ENCODE assay signal across 31 cellular contexts in the genomic region with DNA sequence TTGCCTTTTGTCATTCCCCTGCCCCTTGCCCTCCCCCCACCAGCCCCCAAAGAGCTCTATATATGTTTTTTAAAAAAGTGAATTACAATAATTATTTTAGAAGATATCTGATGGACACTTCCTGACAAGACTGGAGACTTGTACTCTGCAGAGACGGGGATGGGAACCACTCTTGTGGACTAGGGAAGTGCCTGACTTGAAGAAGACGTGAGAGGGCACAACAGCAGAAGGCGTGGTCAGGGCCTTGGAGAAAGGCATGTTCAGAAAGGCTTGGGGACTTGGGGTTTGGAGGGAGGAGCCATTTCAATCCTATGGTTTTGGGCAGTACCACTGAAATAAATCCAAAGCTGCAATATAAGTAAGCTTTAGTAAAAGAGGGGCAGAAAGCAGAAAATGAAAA.
"Had no signal": no experiment of that assay in that cellular context is flagged by ENCODE, and none has a peak within 500 bp of the region (broad histone marks: within the 10 kb centered on the region; RNA-seq: fewer than 3 reads in every experiment).

No MANE protein-coding gene starts in this region.

- H3K4me3 ChIP-seq: adrenal gland, body of pancreas, esophagus squamous epithelium had no signal

- H3K36me3 Mint-ChIP-seq: activated CD4-positive, alpha-beta memory T cell treated with anti-CD3 and anti-CD28 coated beads for 36 hours; activated CD8-positive, alpha-beta memory T cell treated with anti-CD3 and anti-CD28 coated beads, Interleukin-2, amount 10 ng/mL, durations not matched to agents 7 days and 5 days; activated naive CD4-positive, alpha-beta T cell treated with anti-CD3 and anti-CD28 coated beads, Interleukin-2, amount 50 U/mL, for 24 hours; activated naive CD8-positive, alpha-beta T cell treated with anti-CD3 and anti-CD28 coated beads for 36 hours; T-cell had no signal

- H3K4me1 ChIP-seq: adrenal gland, body of pancreas, esophagus squamous epithelium had no signal

- H3K36me3 ChIP-seq: adrenal gland, esophagus squamous epithelium, WERI-Rb-1 had no signal

- H3K27ac ChIP-seq: adrenal gland, body of pancreas, epithelial cell of prostate, esophagus squamous epithelium, WERI-Rb-1 had no signal

- DNase-seq: activated CD4-positive, alpha-beta memory T cell treated with anti-CD3 and anti-CD28 coated beads for 36 hours; activated CD4-positive, alpha-beta T cell treated with anti-CD3 and anti-CD28 coated beads for 36 hours; activated CD4-positive, alpha-beta T cell treated with anti-CD3 and anti-CD28 coated beads, Interleukin-2, amount 10 ng/mL, durations not matched to agents 24 days and 14 days; activated CD4-positive, CD25-positive, alpha-beta regulatory T cell; activated CD4-positive, CD25-positive, alpha-beta regulatory T cell treated with anti-CD3 and anti-CD28 coated beads, Interleukin-2, amount 50 U/mL, for 72 hours; activated CD8-positive, alpha-beta memory T cell treated with anti-CD3 and anti-CD28 coated beads, Interleukin-2, amount 10 ng/mL, durations not matched to agents 7 days and 5 days; activated CD8-positive, alpha-beta memory T cell treated with anti-CD3 and anti-CD28 coated beads, Interleukin-2, amount 50 U/mL, for 4 hours; activated CD8-positive, alpha-beta T cell treated with anti-CD3 and anti-CD28 coated beads, Interleukin-2, amount 10 ng/mL, durations not matched to agents 7 days and 5 days; activated effector memory CD4-positive, alpha-beta T cell treated with anti-CD3 and anti-CD28 coated beads, Interleukin-2, amount 50 U/mL, for 16 hours; activated naive CD4-positive, alpha-beta T cell treated with anti-CD3 and anti-CD28 coated beads for 36 hours; activated naive CD8-positive, alpha-beta T cell treated with anti-CD3 and anti-CD28 coated beads for 36 hours; activated naive CD8-positive, alpha-beta T cell treated with anti-CD3 and anti-CD28 coated beads, Interleukin-2, amount 50 U/mL, for 24 hours; activated T-cell treated with anti-CD3 and anti-CD28 coated beads, Interleukin-2, amount 50 U/mL, for 1 hour; activated T-cell treated with anti-CD3 and anti-CD28 coated beads, Interleukin-2, amount 50 U/mL, for 48 hours; adrenal gland; amygdala; aorta; body of pancreas; cortex of kidney; dermis blood vessel endothelial cell; effector CD4-positive, alpha-beta T cell; effector memory CD8-positive, alpha-beta T cell; esophagus squamous epithelium; T-cell; T-helper 9 cell had no signal

- ATAC-seq: activated CD4-positive, alpha-beta T cell treated with anti-CD3 and anti-CD28 coated beads for 36 hours; activated CD8-positive, alpha-beta memory T cell treated with anti-CD3 and anti-CD28 coated beads, Interleukin-2, amount 10 ng/mL, durations not matched to agents 7 days and 5 days; activated CD8-positive, alpha-beta T cell treated with anti-CD3 and anti-CD28 coated beads, Interleukin-2, amount 10 ng/mL, durations not matched to agents 7 days and 5 days; activated naive CD8-positive, alpha-beta T cell treated with anti-CD3 and anti-CD28 coated beads, Interleukin-2, amount 50 U/mL, for 24 hours; body of pancreas; effector memory CD8-positive, alpha-beta T cell; T-cell had no signal

- H3K4me1 Mint-ChIP-seq: activated CD4-positive, alpha-beta T cell treated with anti-CD3 and anti-CD28 coated beads for 36 hours; activated CD4-positive, alpha-beta T cell treated with anti-CD3 and anti-CD28 coated beads, Interleukin-2, amount 10 ng/mL, durations not matched to agents 24 days and 14 days; activated CD8-positive, alpha-beta memory T cell treated with anti-CD3 and anti-CD28 coated beads, Interleukin-2, amount 10 ng/mL, durations not matched to agents 7 days and 5 days; activated naive CD4-positive, alpha-beta T cell treated with anti-CD3 and anti-CD28 coated beads, Interleukin-2, amount 50 U/mL, for 24 hours; activated naive CD8-positive, alpha-beta T cell treated with anti-CD3 and anti-CD28 coated beads for 36 hours; activated naive CD8-positive, alpha-beta T cell treated with anti-CD3 and anti-CD28 coated beads, Interleukin-2, amount 50 U/mL, for 24 hours; T-cell had no signal

- H3K9me3 Mint-ChIP-seq: activated CD4-positive, alpha-beta memory T cell treated with anti-CD3 and anti-CD28 coated beads for 36 hours; activated CD4-positive, alpha-beta T cell treated with anti-CD3 and anti-CD28 coated beads, Interleukin-2, amount 10 ng/mL, durations not matched to agents 24 days and 14 days; activated naive CD4-positive, alpha-beta T cell treated with anti-CD3 and anti-CD28 coated beads for 36 hours; activated naive CD4-positive, alpha-beta T cell treated with anti-CD3 and anti-CD28 coated beads, Interleukin-2, amount 50 U/mL, for 24 hours; activated naive CD8-positive, alpha-beta T cell treated with anti-CD3 and anti-CD28 coated beads for 36 hours; activated naive CD8-positive, alpha-beta T cell treated with anti-CD3 and anti-CD28 coated beads, Interleukin-2, amount 50 U/mL, for 24 hours; activated T-helper 1 cell treated with anti-CD3 and anti-CD28 coated beads, Interleukin-12 subunit alpha, Interleukin-12 subunit beta, Interleukin-2, Interleukin-4 antibody, amounts not matched to agents 30 ng/mL and 10 ng/mL and 1 ng/mL, durations not matched to agents 14 hours and 24 hours and 36 hours; activated T-helper 2 cell treated with anti-CD3 and anti-CD28 coated beads, Interferon-gamma antibody, Interleukin-2, Interleukin-4, amounts not matched to agents 10 μg/mL and 5 μg/mL and 100 μg/mL, durations not matched to agents 14 hours and 24 hours and 36 hours; effector memory CD8-positive, alpha-beta T cell; T-cell; T-helper 1 cell treated with Interleukin-12 subunit alpha and Interleukin-12 subunit beta and Interleukin-4 antibody, amounts not matched to agents 30 μg/mL and 1 μg/mL, for 36 hours had no signal

- H3K9me3 ChIP-seq: adrenal gland, body of pancreas, esophagus squamous epithelium had no signal

- H3K27ac Mint-ChIP-seq: activated CD4-positive, alpha-beta memory T cell treated with anti-CD3 and anti-CD28 coated beads for 36 hours; activated CD4-positive, alpha-beta T cell treated with anti-CD3 and anti-CD28 coated beads for 36 hours; activated CD4-positive, alpha-beta T cell treated with anti-CD3 and anti-CD28 coated beads, Interleukin-2, amount 10 ng/mL, durations not matched to agents 24 days and 14 days; activated CD8-positive, alpha-beta memory T cell treated with anti-CD3 and anti-CD28 coated beads, Interleukin-2, amount 10 ng/mL, durations not matched to agents 7 days and 5 days; activated CD8-positive, alpha-beta T cell treated with anti-CD3 and anti-CD28 coated beads, Interleukin-2, amount 10 ng/mL, durations not matched to agents 7 days and 5 days; activated naive CD4-positive, alpha-beta T cell treated with anti-CD3 and anti-CD28 coated beads for 36 hours; activated naive CD4-positive, alpha-beta T cell treated with anti-CD3 and anti-CD28 coated beads, Interleukin-2, amount 50 U/mL, for 24 hours; activated naive CD8-positive, alpha-beta T cell treated with anti-CD3 and anti-CD28 coated beads for 36 hours; activated naive CD8-positive, alpha-beta T cell treated with anti-CD3 and anti-CD28 coated beads, Interleukin-2, amount 50 U/mL, for 24 hours; activated T-helper 1 cell treated with anti-CD3 and anti-CD28 coated beads, Interleukin-12 subunit alpha, Interleukin-12 subunit beta, Interleukin-2, Interleukin-4 antibody, amounts not matched to agents 30 ng/mL and 10 ng/mL and 1 ng/mL, durations not matched to agents 14 hours and 24 hours and 36 hours; activated T-helper 2 cell treated with anti-CD3 and anti-CD28 coated beads, Interferon-gamma antibody, Interleukin-2, Interleukin-4, amounts not matched to agents 10 μg/mL and 5 μg/mL and 100 μg/mL, durations not matched to agents 14 hours and 24 hours and 36 hours; effector memory CD8-positive, alpha-beta T cell; T-cell; T-helper 1 cell treated with Interleukin-12 subunit alpha and Interleukin-12 subunit beta and Interleukin-4 antibody, amounts not matched to agents 30 μg/mL and 1 μg/mL, for 36 hours had no signal

- H3K27me3 ChIP-seq: adrenal gland, body of pancreas, esophagus squamous epithelium had no signal

- H3K4me3 Mint-ChIP-seq: activated CD4-positive, alpha-beta memory T cell treated with anti-CD3 and anti-CD28 coated beads for 36 hours; activated CD4-positive, alpha-beta T cell treated with anti-CD3 and anti-CD28 coated beads for 36 hours; activated CD4-positive, alpha-beta T cell treated with anti-CD3 and anti-CD28 coated beads, Interleukin-2, amount 10 ng/mL, durations not matched to agents 24 days and 14 days; activated CD8-positive, alpha-beta memory T cell treated with anti-CD3 and anti-CD28 coated beads, Interleukin-2, amount 10 ng/mL, durations not matched to agents 7 days and 5 days; activated CD8-positive, alpha-beta T cell treated with anti-CD3 and anti-CD28 coated beads, Interleukin-2, amount 10 ng/mL, durations not matched to agents 7 days and 5 days; activated naive CD4-positive, alpha-beta T cell treated with anti-CD3 and anti-CD28 coated beads for 36 hours; activated naive CD4-positive, alpha-beta T cell treated with anti-CD3 and anti-CD28 coated beads, Interleukin-2, amount 50 U/mL, for 24 hours; activated naive CD8-positive, alpha-beta T cell treated with anti-CD3 and anti-CD28 coated beads for 36 hours; activated naive CD8-positive, alpha-beta T cell treated with anti-CD3 and anti-CD28 coated beads, Interleukin-2, amount 50 U/mL, for 24 hours; activated T-helper 1 cell treated with anti-CD3 and anti-CD28 coated beads, Interleukin-12 subunit alpha, Interleukin-12 subunit beta, Interleukin-2, Interleukin-4 antibody, amounts not matched to agents 30 ng/mL and 10 ng/mL and 1 ng/mL, durations not matched to agents 14 hours and 24 hours and 36 hours; effector memory CD8-positive, alpha-beta T cell; T-cell; T-helper 1 cell treated with Interleukin-12 subunit alpha and Interleukin-12 subunit beta and Interleukin-4 antibody, amounts not matched to agents 30 μg/mL and 1 μg/mL, for 36 hours had no signal
